1 cellular context compared by ENCODE assay signal in the genomic region with DNA sequence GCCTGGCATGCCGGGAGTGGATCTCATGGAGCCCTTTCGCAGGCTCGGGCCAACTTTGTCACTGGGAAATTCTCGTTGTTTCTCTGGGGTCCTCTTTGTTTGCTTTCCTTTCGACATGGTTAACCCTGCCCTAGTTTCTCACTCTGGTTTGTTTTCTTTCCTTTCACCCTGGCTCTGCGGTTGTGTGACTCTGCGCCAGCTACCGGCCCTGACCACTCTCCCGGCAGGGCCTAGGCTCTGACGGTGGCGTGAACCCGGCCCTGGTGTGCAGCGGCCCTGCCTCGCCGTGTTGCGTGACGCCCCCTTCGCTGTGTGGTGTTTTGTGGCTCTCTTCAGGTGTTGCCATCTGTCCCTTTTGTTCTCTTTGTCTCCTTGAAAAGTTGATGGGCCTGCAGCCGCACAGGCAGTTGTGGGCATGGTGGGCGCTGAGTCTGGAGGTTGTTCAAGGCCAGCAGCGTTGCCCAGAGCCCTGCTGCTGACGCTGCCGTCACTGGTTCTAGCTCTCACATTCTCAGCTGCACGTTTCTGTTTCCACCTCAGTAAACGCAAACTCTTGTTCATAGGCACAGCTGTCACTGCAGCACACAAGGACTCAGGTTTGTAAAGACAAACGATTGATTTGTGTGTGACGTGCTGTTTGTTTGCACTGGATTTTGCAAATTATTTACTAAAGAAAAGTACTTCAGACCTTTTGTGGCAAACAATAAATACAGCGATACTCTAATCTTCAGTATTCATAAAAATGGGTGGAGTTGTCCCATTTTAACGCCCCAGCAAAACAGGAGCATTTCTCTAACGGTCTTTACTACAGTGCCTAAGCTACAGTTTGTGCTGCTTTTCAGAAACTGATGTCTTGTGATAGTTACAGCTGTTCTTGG.
TF ChIP-seq lines count a peak whose summit lies in the region.

No MANE protein-coding gene starts in this region.

TF ChIP-seq in H1, 55 proteins besides CTCF, POLR2A, EP300 and RAD21 (continued from another document):
- TF ChIP-seq KDM5A (IDR thresholded peaks at IDR 0.05; ENCODE audit: low read length) (no peak), ZNF274 (IDR thresholded peaks at IDR 0.05; ENCODE audit: borderline replicate concordance, extremely low read depth, low read length) (no peak), CBX8 (IDR thresholded peaks at IDR 0.05; ENCODE audit: borderline replicate concordance, low read depth, low read length) (no peak), RFX5 (IDR thresholded peaks at IDR 0.05; ENCODE audit: borderline replicate concordance, low read depth, low read length) (no peak), SIRT6 (IDR thresholded peaks at IDR 0.05; ENCODE audit: low read length) (no peak), CREB1 (IDR thresholded peaks at IDR 0.05) (no peak), EZH2 (IDR thresholded peaks at IDR 0.05; ENCODE audit: low read depth, low read length, severe bottlenecking) (no peak), KDM1A (IDR thresholded peaks at IDR 0.05; ENCODE audit: borderline replicate concordance, low read length) (no peak), SRF (IDR thresholded peaks at IDR 0.05; ENCODE audit: low read depth, low read length) (no peak), BCL11A (IDR thresholded peaks at IDR 0.05; ENCODE audit: low read depth in 2 of 2, low read length in 2 of 2) (no peak)
